30 cellular contexts compared by ENCODE assay signal in the genomic region with DNA sequence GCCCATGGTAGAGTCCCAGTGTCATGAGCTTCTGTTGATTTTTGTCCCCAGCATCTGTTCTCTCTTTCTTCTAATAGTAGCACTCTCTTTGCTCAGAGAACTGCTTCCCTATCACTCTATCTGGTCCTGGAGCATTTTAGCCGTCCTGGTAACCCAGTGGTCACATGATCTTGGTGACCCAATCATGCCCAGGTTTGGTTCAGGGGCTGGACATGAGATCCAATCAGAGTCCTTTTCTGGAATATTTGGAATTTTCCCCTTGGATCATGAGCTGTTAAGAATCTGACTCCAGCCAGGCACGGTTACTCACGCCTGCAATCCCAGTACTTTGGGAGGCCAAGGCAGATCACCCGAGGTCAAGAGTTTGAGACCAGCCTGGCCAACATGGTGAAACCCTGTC.
"Had no signal": no experiment of that assay in that cellular context is flagged by ENCODE, and none has a peak within 500 bp of the region (broad histone marks: within the 10 kb centered on the region; RNA-seq: fewer than 3 reads in every experiment).

No MANE protein-coding gene starts in this region.

- H3K4me1 ChIP-seq: neural progenitor cell, vagina had no signal

- H3K36me3 Mint-ChIP-seq: immature natural killer cell; memory B cell; naive thymus-derived CD4-positive, alpha-beta T cell; neural progenitor cell had no signal

- H3K4me3 Mint-ChIP-seq: effector memory CD8-positive, alpha-beta T cell; immature natural killer cell; memory B cell; naive thymus-derived CD4-positive, alpha-beta T cell; nephron; neural progenitor cell; stimulated activated naive B cell treated with anti-CD40 and anti-IgM and Interleukin-4, amounts not matched to agents 10 μg/mL and 1 μg/mL and 100 μg/mL, for 72 hours; stimulated activated naive CD8-positive, alpha-beta T cell treated with anti-CD3 and anti-CD28 coated beads, Interleukin-15, Interleukin-2, amounts not matched to agents 100 ng/mL and 50 ng/mL, for 24 hours had no signal

- H2AFZ ChIP-seq: neural progenitor cell had no signal

- H3K4me3 ChIP-seq: coronary artery, esophagus squamous epithelium, heart right ventricle, lung, mucosa of descending colon, neural progenitor cell, psoas muscle, sigmoid colon, skin epidermis, suprapubic skin, transverse colon, vagina had no signal

- H3K4me2 ChIP-seq: neural progenitor cell had no signal

- H3K27ac Mint-ChIP-seq: effector memory CD8-positive, alpha-beta T cell; immature natural killer cell; memory B cell; naive thymus-derived CD4-positive, alpha-beta T cell; nephron; neural progenitor cell; stimulated activated naive B cell treated with anti-CD40 and anti-IgM and Interleukin-4, amounts not matched to agents 10 μg/mL and 1 μg/mL and 100 μg/mL, for 72 hours; stimulated activated naive CD8-positive, alpha-beta T cell treated with anti-CD3 and anti-CD28 coated beads, Interleukin-15, Interleukin-2, amounts not matched to agents 100 ng/mL and 50 ng/mL, for 24 hours had no signal

- H3K27ac ChIP-seq: coronary artery, esophagus squamous epithelium, heart right ventricle, neural progenitor cell, psoas muscle, sigmoid colon, skin epidermis, suprapubic skin, transverse colon, vagina had no signal

- ATAC-seq: effector memory CD8-positive, alpha-beta T cell; heart right ventricle; left colon; left ventricle myocardium superior; mucosa of descending colon; naive thymus-derived CD4-positive, alpha-beta T cell; psoas muscle; right cardiac atrium; stimulated activated naive B cell treated with anti-CD40 and anti-IgM and Interleukin-4, amounts not matched to agents 10 μg/mL and 1 μg/mL and 100 μg/mL, for 72 hours had no signal

- H3K27me3 ChIP-seq: esophagus squamous epithelium, heart right ventricle, neural progenitor cell, sigmoid colon, suprapubic skin, transverse colon, vagina had no signal

- H3K9ac ChIP-seq: neural progenitor cell had no signal

- DNase-seq: effector memory CD8-positive, alpha-beta T cell; erythroblast; esophagus squamous epithelium; foreskin melanocyte; glutamatergic neuron; heart right ventricle; hippocampal formation; immature natural killer cell; kidney glomerular epithelial cell; left colon; left ventricle myocardium superior; mucosa of descending colon; naive thymus-derived CD4-positive, alpha-beta T cell; psoas muscle; right cardiac atrium; stimulated activated CD4-positive, alpha-beta T cell treated with anti-CD3 and anti-CD28 coated beads, Interleukin-15, amount 100 ng/mL, for 24 hours; stimulated activated CD4-positive, alpha-beta T cell treated with anti-CD3 and anti-CD28 coated beads, Interleukin-2, amount 100 ng/mL, for 48 hours; stimulated activated naive B cell treated with anti-CD40 and anti-IgM and Interleukin-4, amounts not matched to agents 10 μg/mL and 1 μg/mL and 100 μg/mL, for 72 hours; transverse colon had no signal

- H3K27me3 Mint-ChIP-seq: memory B cell; naive thymus-derived CD4-positive, alpha-beta T cell; stimulated activated naive B cell treated with anti-CD40 and anti-IgM and Interleukin-4, amounts not matched to agents 10 μg/mL and 1 μg/mL and 100 μg/mL, for 72 hours; stimulated activated naive CD8-positive, alpha-beta T cell treated with anti-CD3 and anti-CD28 coated beads, Interleukin-15, Interleukin-2, amounts not matched to agents 100 ng/mL and 50 ng/mL, for 24 hours had no signal

- H3K9me3 ChIP-seq: esophagus squamous epithelium, heart right ventricle, mucosa of descending colon, psoas muscle, sigmoid colon, suprapubic skin, transverse colon, vagina had no signal

- H3K4me1 Mint-ChIP-seq: immature natural killer cell had no signal

- FAIRE-seq: endometrium had no signal

- H3K36me3 ChIP-seq: neural progenitor cell, suprapubic skin, transverse colon, vagina had no signal

- H3K9me3 Mint-ChIP-seq: effector memory CD8-positive, alpha-beta T cell; immature natural killer cell; memory B cell; naive thymus-derived CD4-positive, alpha-beta T cell; nephron; neural progenitor cell; stimulated activated naive B cell treated with anti-CD40 and anti-IgM and Interleukin-4, amounts not matched to agents 10 μg/mL and 1 μg/mL and 100 μg/mL, for 72 hours; stimulated activated naive CD8-positive, alpha-beta T cell treated with anti-CD3 and anti-CD28 coated beads, Interleukin-15, Interleukin-2, amounts not matched to agents 100 ng/mL and 50 ng/mL, for 24 hours had no signal
